ENCODE assay signal across 28 cellular contexts in the genomic region with DNA sequence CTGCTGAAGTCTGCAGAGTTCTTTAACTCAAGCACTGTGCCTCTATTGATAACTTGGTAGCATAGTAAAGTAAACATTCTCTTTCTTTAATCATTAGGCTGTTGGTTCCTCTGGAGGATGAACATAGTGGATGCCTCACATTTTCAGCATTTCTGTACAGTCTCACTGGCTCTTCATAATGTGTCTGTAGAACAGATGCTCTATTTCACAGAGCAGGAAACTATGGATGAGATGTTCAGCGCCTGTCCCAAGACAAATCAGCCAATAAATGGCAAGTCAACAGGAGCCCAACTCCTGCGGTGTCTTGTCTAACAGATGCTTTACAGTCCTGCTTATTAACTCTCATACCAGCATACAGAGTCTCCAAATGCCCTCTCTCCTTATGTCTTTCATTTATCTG. TPM values are rescaled to one million over a fixed set of nuclear protein-coding genes. Genes with fewer than 3 reads are reported as not detected.
DNase-seq lines count a peak whose midpoint lies in the region; ATAC-seq and TF ChIP-seq lines count a peak whose summit lies in the region.
"Had no signal": no experiment of that assay in that cellular context is flagged by ENCODE, and none has a peak within 500 bp of the region (broad histone marks: within the 10 kb centered on the region; RNA-seq: fewer than 3 reads in every experiment).

No MANE protein-coding gene starts in this region.

- no peaks in the 10 kb centered on the region for H3K4me1 ChIP-seq in neural progenitor cell

- TF ChIP-seq CTCF in natural killer cell (IDR thresholded peaks at IDR 0.05): no peak
- no peak for TF ChIP-seq CTCF in neural progenitor cell (IDR thresholded peaks at IDR 0.05)

- no peak overlapping the region for H3K4me2 ChIP-seq in neural progenitor cell
- H3K4me2 ChIP-seq: GM23338 had no signal

- peaks cover 13% of the 10 kb centered on the region for H3K36me3 ChIP-seq in neural progenitor cell

- H3K4me1 Mint-ChIP-seq in natural killer cell treated with Interleukin-12 subunit alpha and Interleukin-12 subunit beta and Interleukin-15 and Interleukin-18, amount 100 ng/mL, for 72 hours (ENCODE audit: low read depth in 2 of 2): peaks cover 44 to 59% of the 10 kb centered on the region in 2 donors
- H3K4me1 Mint-ChIP-seq in natural killer cell: peaks cover 19 to 22% of the 10 kb centered on the region in 2 donors
- peaks cover 60% of the 10 kb centered on the region for H3K4me1 Mint-ChIP-seq in activated naive CD8-positive, alpha-beta T cell treated with anti-CD3 and anti-CD28 coated beads for 36 hours
- H3K4me1 Mint-ChIP-seq in naive thymus-derived CD8-positive, alpha-beta T cell: peaks cover 7 to 22% (median 15%) of the 10 kb centered on the region in 4 donors
- H3K4me1 Mint-ChIP-seq in neural progenitor cell: no peaks in the 10 kb centered on the region

- H3K36me3 Mint-ChIP-seq in natural killer cell treated with Interleukin-12 subunit alpha and Interleukin-12 subunit beta and Interleukin-15 and Interleukin-18, amount 100 ng/mL, for 72 hours: peaks cover 29% of the 10 kb centered on the region
- peaks cover 17% of the 10 kb centered on the region for H3K36me3 Mint-ChIP-seq in natural killer cell
- H3K36me3 Mint-ChIP-seq in activated naive CD8-positive, alpha-beta T cell treated with anti-CD3 and anti-CD28 coated beads for 36 hours: peaks cover 47% of the 10 kb centered on the region
- peaks cover 0 to 79% (median 6%) of the 10 kb centered on the region in 3 donors for H3K36me3 Mint-ChIP-seq in naive thymus-derived CD8-positive, alpha-beta T cell
- H3K36me3 Mint-ChIP-seq in neural progenitor cell: peaks cover 27% of the 10 kb centered on the region

- peaks cover 3% of the 10 kb centered on the region for H3K9me3 Mint-ChIP-seq in natural killer cell treated with Interleukin-12 subunit alpha and Interleukin-12 subunit beta and Interleukin-15 and Interleukin-18, amount 100 ng/mL, for 72 hours
- no peaks in the 10 kb centered on the region for H3K9me3 Mint-ChIP-seq in natural killer cell
- H3K9me3 Mint-ChIP-seq in activated naive CD8-positive, alpha-beta T cell treated with anti-CD3 and anti-CD28 coated beads for 36 hours: peaks cover 8% of the 10 kb centered on the region
- H3K9me3 Mint-ChIP-seq in naive thymus-derived CD8-positive, alpha-beta T cell: no peaks in the 10 kb centered on the region
- no peaks in the 10 kb centered on the region for H3K9me3 Mint-ChIP-seq in neural progenitor cell
- H3K9me3 Mint-ChIP-seq: GM23338 had no signal

- H4K20me1 ChIP-seq in neural progenitor cell (ENCODE audit: low read depth): no peaks in the 10 kb centered on the region

- no peaks in the 10 kb centered on the region for H3K9me3 ChIP-seq in neural progenitor cell (ENCODE audit: low read depth)
- H3K9me3 ChIP-seq: adrenal gland, body of pancreas, mucosa of descending colon, right atrium auricular region, spleen, transverse colon had no signal

- no peak for DNase-seq in natural killer cell treated with Interleukin-12 subunit alpha and Interleukin-12 subunit beta and Interleukin-15 and Interleukin-18, amount 100 ng/mL, for 72 hours (ENCODE audit: low spot score)
- DNase-seq in natural killer cell (no peak), NCI-H526 (lab: John Stamatoyannopoulos, UW) (no peak), neural progenitor cell (ENCODE audit: low spot score) (no peak)
- no peak for DNase-seq in activated naive CD8-positive, alpha-beta T cell treated with anti-CD3 and anti-CD28 coated beads for 36 hours
- DNase-seq in naive thymus-derived CD8-positive, alpha-beta T cell: no peak
- DNase-seq: activated CD8-positive, alpha-beta memory T cell treated with anti-CD3 and anti-CD28 coated beads for 24 hours; activated effector memory CD4-positive, alpha-beta T cell treated with anti-CD3 and anti-CD28 coated beads, Interleukin-2, amount 50 U/mL, for 16 hours; activated T-cell treated with anti-CD3 and anti-CD28 coated beads for 4 hours; adrenal gland; body of pancreas; DND-41; hippocampal formation; mucosa of descending colon; MV-4-11; NCI-H1436 treated with DMSO at 0.1 percent for 48 hours; NCI-H2081 treated with DMSO at 0.1 percent for 48 hours; NCI-H2227 treated with DMSO at 0.1 percent for 48 hours; NCI-H69; spleen; stimulated activated CD4-positive, alpha-beta T cell treated with anti-CD3 and anti-CD28 coated beads, Interleukin-2, amount 100 ng/mL, for 48 hours; T-helper 2 cell; transverse colon had no signal

- no peak overlapping the region for H3K4me3 Mint-ChIP-seq in natural killer cell treated with Interleukin-12 subunit alpha and Interleukin-12 subunit beta and Interleukin-15 and Interleukin-18, amount 100 ng/mL, for 72 hours
- H3K4me3 Mint-ChIP-seq in natural killer cell (no peak overlapping the region), neural progenitor cell (no peak overlapping the region)
- H3K4me3 Mint-ChIP-seq in activated naive CD8-positive, alpha-beta T cell treated with anti-CD3 and anti-CD28 coated beads for 36 hours: no peak overlapping the region
- H3K4me3 Mint-ChIP-seq in naive thymus-derived CD8-positive, alpha-beta T cell: no peak overlapping the region
- H3K4me3 Mint-ChIP-seq: GM23338 had no signal

- no peaks in the 10 kb centered on the region for H3K27me3 Mint-ChIP-seq in natural killer cell treated with Interleukin-12 subunit alpha and Interleukin-12 subunit beta and Interleukin-15 and Interleukin-18, amount 100 ng/mL, for 72 hours
- H3K27me3 Mint-ChIP-seq in natural killer cell (ENCODE audit: low read depth in 2 of 2) (no peaks in the 10 kb centered on the region), neural progenitor cell (ENCODE audit: insufficient read depth, low read depth) (peaks cover 2% of the 10 kb centered on the region)
- no peaks in the 10 kb centered on the region for H3K27me3 Mint-ChIP-seq in activated naive CD8-positive, alpha-beta T cell treated with anti-CD3 and anti-CD28 coated beads for 36 hours
- H3K27me3 Mint-ChIP-seq in naive thymus-derived CD8-positive, alpha-beta T cell: no peaks in the 10 kb centered on the region

- POLR2A ChIA-PET in naive thymus-derived CD8-positive, alpha-beta T cell (lab: Charles Lee): no interaction called here

- no peak for ATAC-seq in natural killer cell treated with Interleukin-12 subunit alpha and Interleukin-12 subunit beta and Interleukin-15 and Interleukin-18, amount 100 ng/mL, for 72 hours
- no peak for ATAC-seq in natural killer cell
- no peak for ATAC-seq in naive thymus-derived CD8-positive, alpha-beta T cell
- no peak for ATAC-seq in activated CD4-positive, CD25-positive, alpha-beta regulatory T cell treated with anti-CD3 and anti-CD28 coated beads, Interleukin-2, amount 50 U/mL, for 24 hours
- ATAC-seq: body of pancreas, GM23338, mucosa of descending colon, Right ventricle myocardium inferior had no signal

- no peak overlapping the region for H2AFZ ChIP-seq in neural progenitor cell (replicated peaks)
- H2AFZ ChIP-seq: GM23338 had no signal

- no peak overlapping the region for H3K9ac ChIP-seq in neural progenitor cell

- H3K79me2 ChIP-seq in neural progenitor cell (ENCODE audit: low read depth): peaks cover 7% of the 10 kb centered on the region

- H3K4me3 ChIP-seq in neural progenitor cell: no peak overlapping the region
- H3K4me3 ChIP-seq: adrenal gland, body of pancreas, GM23338, mucosa of descending colon, right atrium auricular region, spleen, transverse colon had no signal

- H3K27ac ChIP-seq in neural progenitor cell: no peak overlapping the region
- H3K27ac ChIP-seq: adrenal gland, C4-2B had no signal

- peak overlapping the region; percentile 89 to 93 for H3K27ac Mint-ChIP-seq in natural killer cell treated with Interleukin-12 subunit alpha and Interleukin-12 subunit beta and Interleukin-15 and Interleukin-18, amount 100 ng/mL, for 72 hours
- H3K27ac Mint-ChIP-seq in natural killer cell (no peak overlapping the region), neural progenitor cell (no peak overlapping the region)
- H3K27ac Mint-ChIP-seq in activated naive CD8-positive, alpha-beta T cell treated with anti-CD3 and anti-CD28 coated beads for 36 hours: peak overlapping the region; percentile 85
- H3K27ac Mint-ChIP-seq in naive thymus-derived CD8-positive, alpha-beta T cell: peak overlapping the region in 8 of 10 donors; percentile 8 to 77 (median 28)
- H3K27ac Mint-ChIP-seq: GM23338 had no signal

- intact Hi-C loops in natural killer cell (cut with micrococcal nuclease): no loop called here

- H3K27me3 ChIP-seq in neural progenitor cell: no peaks in the 10 kb centered on the region
- H3K27me3 ChIP-seq: adrenal gland, body of pancreas, right atrium auricular region, spleen, transverse colon had no signal

- H3F3A ChIP-seq in neural progenitor cell (ENCODE audit: low read depth): peaks cover 19% of the 10 kb centered on the region

RNA-seq across cellular contexts. Expression of gene NRBF2, which starts 36.5 kb away (rescaled TPM):
- total RNA-seq in natural killer cell treated with Interleukin-12 subunit alpha and Interleukin-12 subunit beta and Interleukin-15 and Interleukin-18, amount 100 ng/mL, for 72 hours: 10 to 100 TPM; 20.7 to 32.8 TPM
- 10 to 100 TPM; 17.7 to 21.3 (median 18.2) TPM for total RNA-seq in natural killer cell
- total RNA-seq in activated naive CD8-positive, alpha-beta T cell treated with anti-CD3 and anti-CD28 coated beads for 36 hours: 10 to 100 TPM; 27.6 to 27.8 TPM
- total RNA-seq in naive thymus-derived CD8-positive, alpha-beta T cell: 10 to 100 TPM; 13.9 to 15.4 TPM
- polyA plus RNA-seq in naive thymus-derived CD8-positive, alpha-beta T cell: 10 to 100 TPM; 14.7 to 21.3 (median 16.7) TPM
- total RNA-seq in neural progenitor cell (ENCODE audit: low replicate concordance): 24.4 and 37.8 TPM in 2 replicates

Comparison
In these comparisons a context has a peak if more than half of its experiments do, and no peak if none do; other contexts are left out.
1. H3K27ac Mint-ChIP-seq: peak in natural killer cell treated with Interleukin-12 subunit alpha and Interleukin-12 subunit beta and Interleukin-15 and Interleukin-18, amount 100 ng/mL, for 72 hours (2 of 2), activated naive CD8-positive, alpha-beta T cell treated with anti-CD3 and anti-CD28 coated beads for 36 hours (single experiment) and naive thymus-derived CD8-positive, alpha-beta T cell (8 of 10); none in natural killer cell (0 of 2) and neural progenitor cell (single experiment).